ENCODE assay signal across 1 cellular context in the genomic region with DNA sequence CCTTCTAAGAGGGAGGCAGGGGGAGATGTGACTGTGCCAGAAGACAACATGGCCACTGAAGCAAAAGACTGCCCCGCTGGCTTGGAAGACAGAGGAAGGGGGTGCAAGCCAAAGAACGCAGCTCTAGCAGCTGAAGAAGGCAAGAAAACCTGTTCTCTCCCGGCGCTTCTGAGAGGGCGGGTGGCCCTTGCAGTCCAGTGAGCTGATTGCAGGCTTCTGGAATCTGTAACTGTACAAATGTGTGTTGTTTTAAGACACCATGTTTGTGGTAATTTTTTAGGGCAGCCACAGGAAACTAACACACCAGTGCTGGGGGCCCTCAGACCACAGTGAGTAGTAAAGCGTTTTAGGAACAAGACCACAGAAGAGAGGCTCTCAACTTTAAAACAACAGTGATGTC.
TF ChIP-seq lines count a peak whose summit lies in the region.

No MANE protein-coding gene starts in this region.

TF ChIP-seq in IMR-90, 13 proteins besides CTCF, POLR2A, EP300 and RAD21:
- TF ChIP-seq CHD1 (IDR thresholded peaks at IDR 0.05; ENCODE audit: low read depth, low read length) (no peak), USF2 (IDR thresholded peaks at IDR 0.05; ENCODE audit: low read depth, low read length) (no peak), MAZ (IDR thresholded peaks at IDR 0.05; ENCODE audit: borderline replicate concordance, low read depth, low read length) (no peak), MXI1 (IDR thresholded peaks at IDR 0.05; ENCODE audit: borderline replicate concordance, low read depth, low read length) (no peak), SMC3 (IDR thresholded peaks at IDR 0.05; ENCODE audit: low read depth, low read length) (no peak), MAFK (IDR thresholded peaks at IDR 0.05; ENCODE audit: low read depth, low read length) (no peak), BHLHE40 (IDR thresholded peaks at IDR 0.05; ENCODE audit: low read depth, low read length) (no peak), RCOR1 (IDR thresholded peaks at IDR 0.05; ENCODE audit: insufficient replicate concordance, low read length) (no peak), FOS (IDR thresholded peaks at IDR 0.05; ENCODE audit: low read depth, low read length) (no peak), ELK1 (IDR thresholded peaks at IDR 0.05; ENCODE audit: borderline replicate concordance, low read depth, low read length) (no peak), CEBPB (IDR thresholded peaks at IDR 0.05; ENCODE audit: low read depth, low read length) (no peak)
